In genomic region chr3:187169231-187169960, GRCh38 we compare ENCODE assay signal across 17 cellular contexts. TPM values are rescaled to one million over a fixed set of nuclear protein-coding genes. Genes with fewer than 3 reads are reported as not detected.
"Had no signal": no experiment of that assay in that cellular context is flagged by ENCODE, and none has a peak within 500 bp of the region (broad histone marks: within the 10 kb centered on the region; RNA-seq: fewer than 3 reads in every experiment).

No MANE protein-coding gene starts in this region.

- DNase-seq: activated CD4-positive, alpha-beta T cell treated with anti-CD3 and anti-CD28 coated beads, Interleukin-2, amount 50 U/mL, for 48 hours; activated naive CD4-positive, alpha-beta T cell treated with anti-CD3 and anti-CD28 coated beads, Interleukin-2, amount 10 ng/mL, durations not matched to agents 7 days and 5 days; caudate nucleus; effector CD4-positive, alpha-beta T cell; heart left ventricle; immature natural killer cell; left cardiac atrium; pancreas; stimulated activated naive B cell treated with anti-CD40 and anti-IgM and Interleukin-4, amounts not matched to agents 10 μg/mL and 1 μg/mL and 100 μg/mL, for 72 hours; WERI-Rb-1 had no signal

- ATAC-seq: heart left ventricle; pancreas; stimulated activated naive B cell treated with anti-CD40 and anti-IgM and Interleukin-4, amounts not matched to agents 10 μg/mL and 1 μg/mL and 100 μg/mL, for 72 hours had no signal

- H3K27me3 ChIP-seq: ascending aorta, heart left ventricle, pancreas, tibial nerve had no signal

- H3K4me3 ChIP-seq: ascending aorta, coronary artery, heart left ventricle, lung, pancreas, tibial nerve had no signal

- H3K4me1 ChIP-seq: pancreas had no signal

- H3K27ac ChIP-seq: ascending aorta, pancreas, tibial nerve, WERI-Rb-1 had no signal

- H3K36me3 ChIP-seq: ascending aorta, heart left ventricle, pancreas, tibial nerve, WERI-Rb-1 had no signal

- H3K9me3 ChIP-seq: ascending aorta, heart left ventricle, pancreas, tibial nerve had no signal

RNA-seq across cellular contexts. Expression of gene RTP1, which starts 27.9 kb away (rescaled TPM):
- total RNA-seq: activated T-helper 2 cell treated with anti-CD3 and anti-CD28 coated beads, Interferon-gamma antibody, Interleukin-2, Interleukin-4, amounts not matched to agents 10 μg/mL and 5 μg/mL and 100 μg/mL, durations not matched to agents 14 hours and 24 hours and 36 hours; ascending aorta; left cardiac atrium; lung; pancreas; subcutaneous adipose tissue; T-helper 1 cell treated with Interleukin-12 subunit alpha and Interleukin-12 subunit beta and Interleukin-4 antibody, amounts not matched to agents 30 ng/mL and 1 ng/mL, for 36 hours; tibial nerve had no signal
- polyA plus RNA-seq: heart left ventricle, immature natural killer cell, lung, pancreas had no signal
